Comparison of ENCODE assay signal across 8 cellular contexts in the genomic region with DNA sequence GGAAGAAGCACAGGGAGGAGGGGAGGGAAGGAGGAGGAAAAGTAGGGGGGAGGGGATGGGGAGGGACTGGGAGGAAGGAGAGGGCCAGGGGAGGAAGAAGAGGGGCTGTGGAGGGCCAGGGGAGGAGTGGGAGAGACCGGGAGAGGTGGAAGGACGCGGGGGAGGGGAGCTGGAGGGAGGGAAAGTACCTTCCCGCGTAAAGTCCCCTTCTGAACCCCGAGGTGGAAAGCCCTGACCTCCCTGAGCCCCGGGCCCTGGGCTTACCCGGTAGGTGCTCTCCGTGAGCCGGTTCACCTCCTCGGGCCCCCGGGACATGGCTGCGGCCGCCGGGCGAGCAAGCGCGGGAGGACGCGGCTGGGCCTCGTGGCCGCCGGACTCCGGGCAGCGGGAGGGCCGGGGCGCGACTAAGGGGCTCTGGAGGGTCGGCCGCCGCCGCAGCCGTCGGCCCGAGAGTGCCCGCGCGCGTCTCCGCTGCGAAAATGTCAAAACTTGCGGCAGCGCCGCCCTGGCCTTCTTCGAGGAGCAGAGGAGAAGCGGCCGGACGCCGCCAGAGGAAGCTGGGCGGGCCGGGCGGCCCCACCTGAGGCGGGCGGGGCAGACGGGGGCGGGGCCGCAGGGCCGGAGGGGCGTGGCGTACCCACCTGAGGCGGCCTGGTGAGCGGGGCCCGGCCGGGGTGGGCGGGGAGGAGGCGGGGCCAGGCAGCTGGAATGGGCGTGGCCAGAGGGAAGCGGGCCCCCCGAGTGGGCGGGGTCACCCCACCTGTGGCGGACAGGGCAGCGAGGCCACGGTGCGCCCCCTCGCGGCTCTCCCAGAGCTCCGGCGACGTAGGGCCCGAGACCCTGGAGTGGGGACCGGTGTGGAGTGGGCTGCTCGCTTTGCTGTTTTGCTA. TPM values are rescaled to one million over a fixed set of nuclear protein-coding genes. Genes with fewer than 3 reads are reported as not detected.
DNase-seq lines count a peak whose midpoint lies in the region; ATAC-seq and TF ChIP-seq lines count a peak whose summit lies in the region.

Gene BAIAP2L1 (minus strand): TSS at position 553 of the 890 bp plus-strand sequence. CDS start 238 bp downstream, at position 315.

- H3K27me3 Mint-ChIP-seq in Calu3 (ENCODE audit: unreplicated experiment): no peaks in the 10 kb centered on the region

- H2BK15ac ChIP-seq in neuronal stem cell (ENCODE audit: low read length): peak within 1 kb of the TSS; percentile 89

- no peaks in the 10 kb centered on the region for H3K27me3 ChIP-seq in HUES48 (ENCODE audit: control insufficient read depth, insufficient read depth, low read length)
- H3K27me3 ChIP-seq in neuronal stem cell (ENCODE audit: control insufficient read depth in 3 of 3, insufficient read depth in 3 of 3, low read depth in 1 of 3, low read length in 3 of 3): peaks cover 0 to 37% (median 0%) of the 10 kb centered on the region in 3 experiments
- no peaks in the 10 kb centered on the region for H3K27me3 ChIP-seq in thoracic aorta (replicated peaks; ENCODE audit: insufficient read depth)

- no peak within 1 kb of the TSS for H3K4ac ChIP-seq in neuronal stem cell (ENCODE audit: low read length)

- H2AK5ac ChIP-seq in neuronal stem cell (ENCODE audit: low read depth, low read length): peak within 1 kb of the TSS; percentile 37

- WGBS in neuronal stem cell (ENCODE audit: extremely low coverage in 2 of 2, insufficient read length in 2 of 2, insufficient replicate concordance in 1 of 2), 2 donors: no CpG with 5 or more reads among the region's 82 CpGs

- H3K9me3 ChIP-seq in HUES48 (ENCODE audit: control insufficient read depth, insufficient read depth, low read length) (no peaks in the 10 kb centered on the region), neuronal stem cell (replicated peaks in 1 of 2; ENCODE audit: control insufficient read depth in 2 of 2, insufficient read depth in 1 of 2, low read depth in 1 of 2, low read length in 2 of 2) (no peaks in the 10 kb centered on the region), thoracic aorta (no peaks in the 10 kb centered on the region)

- ATAC-seq in GM21526 (IDR thresholded peaks at IDR 0.05; ENCODE audit: low FRiP score, unreplicated experiment) (peak; percentile 82), thoracic aorta (ENCODE audit: insufficient number of reproducible peaks, low FRiP score, low read depth) (peak; percentile 28)

- H3K4me3 ChIP-seq in HUES48 (ENCODE audit: low read depth, low read length) (peak within 1 kb of the TSS; percentile 87), fibroblast of the aortic adventitia (ENCODE audit: low read depth, low read length) (peak within 1 kb of the TSS; percentile 69), neuronal stem cell (ENCODE audit: low read length in 2 of 2) (peak within 1 kb of the TSS; percentile 44 to 86), thoracic aorta (peak within 1 kb of the TSS; percentile 77)

- H3K27ac Mint-ChIP-seq in Calu3 (ENCODE audit: unreplicated experiment): peak within 1 kb of the TSS; percentile 79

- peak within 1 kb of the TSS; percentile 65 for H3K23ac ChIP-seq in neuronal stem cell (ENCODE audit: low read depth, low read length, poor library complexity)

- H3K4me1 ChIP-seq in HUES48 (ENCODE audit: control insufficient read depth, insufficient read depth, low read length): peaks cover 25% of the 10 kb centered on the region
- peaks cover 0 to 2% of the 10 kb centered on the region in 2 donors for H3K4me1 ChIP-seq in neuronal stem cell (ENCODE audit: control insufficient read depth in 2 of 2, insufficient read depth in 1 of 2, low read depth in 1 of 2, low read length in 2 of 2)
- H3K4me1 ChIP-seq in thoracic aorta (ENCODE audit: control insufficient read depth in 1 of 2, low read depth in 2 of 2): peaks cover 7 to 10% of the 10 kb centered on the region in 2 donors

- H3K27ac ChIP-seq in HUES48 (ENCODE audit: low read depth, low read length): peak within 1 kb of the TSS; percentile 84
- H3K27ac ChIP-seq in neuronal stem cell (replicated peaks; ENCODE audit: low read length): peak within 1 kb of the TSS; percentile 74
- H3K27ac ChIP-seq in thoracic aorta: no peak within 1 kb of the TSS

- H3K14ac ChIP-seq in neuronal stem cell (ENCODE audit: low read length): peak within 1 kb of the TSS; percentile 63

- BruUV-seq in Calu3 (replicated peaks; lab: Mats Ljungman, UMichigan): no TSS peak

- no peak within 1 kb of the TSS for H2BK12ac ChIP-seq in neuronal stem cell (ENCODE audit: low read length)

- H3K18ac ChIP-seq in neuronal stem cell (ENCODE audit: low read length): peak within 1 kb of the TSS; percentile 87

- peak; percentile 97 for DNase-seq in Calu3
- DNase-seq in OCI-M2 (lab: John Stamatoyannopoulos, UW; ENCODE audit: unreplicated experiment): peak; percentile 14
- peak; percentile 72 for DNase-seq in activated T-helper 1 cell treated with Interleukin-2 at 50 U/mL for 16 hours (ENCODE audit: low read depth)
- DNase-seq in fibroblast of the aortic adventitia (ENCODE audit: low read depth): peak; percentile 45
- peak; percentile 89 for DNase-seq in neuronal stem cell (ENCODE audit: low spot score)
- DNase-seq in thoracic aorta (ENCODE audit: low spot score): no peak

- H3K36me3 ChIP-seq in HUES48 (ENCODE audit: control insufficient read depth, insufficient read depth, low read length) (no peaks in the 10 kb centered on the region), neuronal stem cell (replicated peaks in 1 of 2; ENCODE audit: control insufficient read depth in 2 of 2, insufficient read depth in 2 of 2, low read length in 2 of 2) (no peaks in the 10 kb centered on the region), thoracic aorta (no peaks in the 10 kb centered on the region)

- H3K4me1 Mint-ChIP-seq in Calu3 (ENCODE audit: low read depth, unreplicated experiment): peaks cover 25% of the 10 kb centered on the region

- H3K9me3 Mint-ChIP-seq in Calu3 (ENCODE audit: low read depth, unreplicated experiment): no peaks in the 10 kb centered on the region

- H2BK5ac ChIP-seq in neuronal stem cell (ENCODE audit: low read length): no peak within 1 kb of the TSS

- no peak within 1 kb of the TSS for H4K8ac ChIP-seq in neuronal stem cell (ENCODE audit: low read depth, low read length)

- H2BK120ac ChIP-seq in neuronal stem cell (ENCODE audit: low read depth, low read length): no peak within 1 kb of the TSS

- H3K36me3 Mint-ChIP-seq in Calu3 (ENCODE audit: insufficient read depth, unreplicated experiment): peaks cover 40% of the 10 kb centered on the region

- peaks cover 3% of the 10 kb centered on the region for H3K79me1 ChIP-seq in neuronal stem cell (ENCODE audit: low read depth, low read length)

- no peak within 1 kb of the TSS for H4K91ac ChIP-seq in neuronal stem cell (ENCODE audit: low read depth, low read length, poor library complexity)

- intact Hi-C loops in Calu3 (cut with micrococcal nuclease; ENCODE audit: unreplicated experiment): no loop called here

- CTCF ChIA-PET in Calu3 (lab: Charles Lee): interaction anchor here (0.6 to 1.7 kb wide), 13 partner anchors 9 to 46 kb away, joined by 3 to 8 read pairs (median 3); no protein-coding TSS in a partner anchor

- H3K4me3 Mint-ChIP-seq in Calu3 (ENCODE audit: low read depth, unreplicated experiment): peak within 1 kb of the TSS; percentile 82

- peak; percentile 61 for TF ChIP-seq CTCF in Calu3 (IDR thresholded peaks at IDR 0.05; ENCODE audit: unreplicated experiment)
- peak; percentile 58 for TF ChIP-seq CTCF in fibroblast of the aortic adventitia (IDR thresholded peaks at IDR 0.05; ENCODE audit: insufficient read depth, low read length)
- peak; percentile 19 for TF ChIP-seq CTCF in thoracic aorta (IDR thresholded peaks at IDR 0.05)

- peak within 1 kb of the TSS; percentile 94 for H3K4me2 ChIP-seq in neuronal stem cell (ENCODE audit: insufficient read depth, low read length, poor library complexity, severe bottlenecking)

- H3K9ac ChIP-seq in HUES48 (ENCODE audit: low read depth, low read length): peak within 1 kb of the TSS; percentile 81
- H3K9ac ChIP-seq in neuronal stem cell (ENCODE audit: low read depth, low read length, poor library complexity): no peak within 1 kb of the TSS

- peak within 1 kb of the TSS; percentile 97 for H2AFZ ChIP-seq in neuronal stem cell (ENCODE audit: low read length)

RNA-seq across cellular contexts. Expression of gene BAIAP2L1, which starts in this region (rescaled TPM):
- 55.8 and 63.8 TPM in 2 replicates for total RNA-seq in Calu3 (2022)
- total RNA-seq in fibroblast of the aortic adventitia (ENCODE audit: low replicate concordance): 1.1 and 2.8 TPM in 2 replicates
- polyA plus RNA-seq in neuronal stem cell (2013, experiment 1 of 2): 13.8 TPM
- polyA plus RNA-seq in neuronal stem cell (2013, experiment 2 of 2): 13.9 TPM
- 1 to 10 TPM in 1 of 2 donors, under 1 TPM in 1; 0.63 to 1.4 TPM for total RNA-seq in thoracic aorta

Comparison
In these comparisons a context has a peak if more than half of its experiments do, and no peak if none do; other contexts are left out.
1. RNA of gene BAIAP2L1 (total RNA-seq): 55.8 to 63.8 TPM in Calu3; 1.1 to 2.8 TPM in fibroblast of the aortic adventitia and 0.63 to 1.4 TPM in thoracic aorta; every median in the first group is over 10 times any median in the second.
2. H3K27ac ChIP-seq: peak in HUES48 (single experiment) and neuronal stem cell (single experiment); none in thoracic aorta (0 of 2).
3. Peak in every context shown above with its lines, with median percentiles within 50 percentile points of each other: CTCF ChIP-seq and H3K4me3 ChIP-seq.